ENCODE assay signal across 9 cellular contexts in the genomic region with DNA sequence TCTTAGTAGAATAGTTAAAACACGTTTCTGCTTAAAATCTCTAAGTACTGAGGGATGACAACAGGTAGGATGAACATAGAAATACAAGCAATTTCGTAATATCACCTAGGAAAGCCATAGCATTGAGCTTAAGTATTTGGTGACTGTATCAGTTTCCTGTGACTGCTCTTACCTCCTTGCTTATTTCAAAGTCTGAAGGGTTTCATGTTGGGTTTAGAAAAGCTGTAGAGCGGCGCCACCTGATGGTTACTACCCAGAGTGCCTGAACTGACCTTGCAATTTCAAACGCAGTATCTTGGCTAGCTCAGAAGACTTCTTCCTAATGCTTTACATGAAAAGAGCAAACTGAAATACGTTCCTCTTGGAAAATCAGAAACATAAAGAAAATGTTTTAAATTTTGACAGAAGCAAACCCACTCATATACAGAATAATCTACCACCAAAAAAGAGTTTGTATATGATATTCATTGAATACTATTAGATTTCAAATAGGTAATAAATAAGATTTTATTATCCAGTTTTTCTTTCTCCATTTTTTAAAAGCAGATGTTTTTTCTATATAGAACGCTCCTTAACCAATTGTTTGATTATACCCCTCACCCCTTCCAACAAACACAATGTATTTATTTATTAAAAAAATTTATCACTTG.
DNase-seq lines count a peak whose midpoint lies in the region; ATAC-seq and TF ChIP-seq lines count a peak whose summit lies in the region.
"Had no signal": no experiment of that assay in that cellular context is flagged by ENCODE, and none has a peak within 500 bp of the region (broad histone marks: within the 10 kb centered on the region; RNA-seq: fewer than 3 reads in every experiment).

No MANE protein-coding gene starts in this region.

- 0 out of 2 replicates have a peak, but pooled peaks have one; percentile 22 for ATAC-seq in IMR-90 (ENCODE audit: low read depth)
- ATAC-seq in activated naive CD8-positive, alpha-beta T cell treated with anti-CD3 and anti-CD28 coated beads, Interleukin-2, amount 10 ng/mL, durations not matched to agents 7 days and 5 days (ENCODE audit: low read depth): peak; percentile 84

- in situ Hi-C loops in IMR-90 (cut with MboI; ENCODE audit: low sequenced_read_pairs): no loop called here

- no peak overlapping the region for H2AFZ ChIP-seq in IMR-90 (replicated peaks; ENCODE audit: low read length, poor library complexity)
- no peak overlapping the region for H2AFZ ChIP-seq in hepatocyte

- TF ChIP-seq RAD21 in IMR-90 (IDR thresholded peaks at IDR 0.05; ENCODE audit: low read length): peak; percentile 82

- no peak overlapping the region for H2BK15ac ChIP-seq in IMR-90 (ENCODE audit: low read depth, low read length)

- no peak overlapping the region for H2BK5ac ChIP-seq in IMR-90 (ENCODE audit: low read depth, low read length, poor library complexity, severe bottlenecking)

- no CpG with 5 or more reads among the region's 7 CpGs for WGBS in IMR-90 (ENCODE audit: extremely low coverage in 2 of 2, insufficient read length in 1 of 2), 2 experiments
- WGBS in hepatocyte (ENCODE audit: low lambda C conversion rate, missing lambda C conversion rate): 29% methylated on average over 7 of the region's 7 CpGs

- no peaks in the 10 kb centered on the region for H3K79me2 ChIP-seq in hepatocyte

- CTCF ChIA-PET in IMR-90 (lab: Yijun Ruan, JAX): interaction anchor here (0.6 to 1.0 kb wide), 5 partner anchors 22 to 308 kb away, joined by 3 to 7 read pairs (median 3); no protein-coding TSS in a partner anchor

- no peak for TF ChIP-seq POLR2A in IMR-90 (IDR thresholded peaks at IDR 0.05; ENCODE audit: low read depth, low read length)

- H4K20me1 ChIP-seq in IMR-90 (ENCODE audit: insufficient read depth, low read length): no peaks in the 10 kb centered on the region
- no peaks in the 10 kb centered on the region for H4K20me1 ChIP-seq in hepatocyte (ENCODE audit: insufficient read depth, poor library complexity, severe bottlenecking)
- H4K20me1 ChIP-seq: BLaER1 treated with 17β-estradiol and CSF1 and Interleukin-3, amounts not matched to agents 10 nM and 100 nM had no signal

- no peak overlapping the region for H3K4me2 ChIP-seq in IMR-90 (ENCODE audit: low read depth, low read length)
- no peak overlapping the region for H3K4me2 ChIP-seq in hepatocyte

- no peak overlapping the region for H3K56ac ChIP-seq in IMR-90 (ENCODE audit: extremely low read depth, insufficient read depth, low read length)

- H3K9ac ChIP-seq in IMR-90 (ENCODE audit: low read depth, low read length): no peak overlapping the region

- DNase-seq in NCI-H1436 (lab: John Stamatoyannopoulos, UW) (peak; percentile 41), NCI-H1436 treated with DMSO at 0.1 percent for 48 hours (lab: John Stamatoyannopoulos, UW) (no peak), IMR-90 (peak; percentile 65), SW480 (ENCODE audit: low spot score) (peak; percentile 8), hepatocyte (ENCODE audit: low spot score) (peak; percentile 75), NCI-H128 (lab: John Stamatoyannopoulos, UW; ENCODE audit: unreplicated experiment) (no peak)
- peak; percentile 72 for DNase-seq in activated naive CD8-positive, alpha-beta T cell treated with anti-CD3 and anti-CD28 coated beads, Interleukin-2, amount 10 ng/mL, durations not matched to agents 7 days and 5 days
- peak; percentile 62 to 72 for DNase-seq in stimulated activated CD4-positive, alpha-beta T cell treated with anti-CD3 and anti-CD28 coated beads, Interleukin-15, amount 100 ng/mL, for 48 hours (ENCODE audit: low read depth in 2 of 2)

- H3K27me3 ChIP-seq in IMR-90 (ENCODE audit: control insufficient read depth, insufficient read depth, low read length) (no peaks in the 10 kb centered on the region), hepatocyte (no peaks in the 10 kb centered on the region)
- H3K27me3 ChIP-seq: BLaER1 treated with 17β-estradiol and CSF1 and Interleukin-3, amounts not matched to agents 10 nM and 100 nM had no signal

- no peak overlapping the region for H2AK5ac ChIP-seq in IMR-90 (ENCODE audit: low read depth, low read length)

- peak overlapping the region; percentile 47 for H3K27ac Mint-ChIP-seq in activated naive CD8-positive, alpha-beta T cell treated with anti-CD3 and anti-CD28 coated beads, Interleukin-2, amount 10 ng/mL, durations not matched to agents 7 days and 5 days

- no peak overlapping the region for H3K4me3 ChIP-seq in IMR-90 (ENCODE audit: insufficient read depth, low read depth, low read length)
- H3K4me3 ChIP-seq in hepatocyte: no peak overlapping the region
- H3K4me3 ChIP-seq: BLaER1 treated with 17β-estradiol and CSF1 and Interleukin-3, amounts not matched to agents 10 nM and 100 nM had no signal

- peak; percentile 67 for TF ChIP-seq CTCF in IMR-90 (conservative IDR thresholded peaks at IDR 0.05; ENCODE audit: low read depth, low read length)
- peak; percentile 71 for TF ChIP-seq CTCF in hepatocyte (IDR thresholded peaks at IDR 0.05; ENCODE audit: poor library complexity)

- no peaks in the 10 kb centered on the region for H3K79me1 ChIP-seq in IMR-90 (ENCODE audit: low read depth in 1 of 2, low read length in 2 of 2)

- H3K9me2 ChIP-seq in hepatocyte (replicated peaks; ENCODE audit: insufficient read depth): no peaks in the 10 kb centered on the region

- H3K18ac ChIP-seq in IMR-90 (ENCODE audit: low read depth, low read length): no peak overlapping the region

- H4K8ac ChIP-seq in IMR-90 (ENCODE audit: low read depth in 2 of 2, low read length in 2 of 2): no peak overlapping the region

- H3K23ac ChIP-seq in IMR-90 (ENCODE audit: low read depth, low read length): no peak overlapping the region

- POLR2A ChIA-PET in IMR-90 (lab: Charles Lee; ENCODE audit: unreplicated experiment): no interaction called here
- POLR2A ChIA-PET in activated naive CD8-positive, alpha-beta T cell treated with anti-CD3 and anti-CD28 coated beads, Interleukin-2, amount 10 ng/mL, durations not matched to agents 7 days and 5 days (lab: Charles Lee): interaction anchor here (0.9 to 2.1 kb wide), 10 partner anchors 11 to 162 kb away, joined by 3 to 15 read pairs (median 4); a partner anchor contains a TSS

- no peak overlapping the region for H3K27ac ChIP-seq in IMR-90 (ENCODE audit: insufficient read depth, low read length)
- no peak overlapping the region for H3K27ac ChIP-seq in hepatocyte

- no peak overlapping the region for H3K4ac ChIP-seq in IMR-90 (ENCODE audit: low read depth, low read length)

- H3K4me1 ChIP-seq in IMR-90 (ENCODE audit: control insufficient read depth, insufficient read depth, low read length) (peaks cover 12% of the 10 kb centered on the region), hepatocyte (ENCODE audit: insufficient read depth) (no peaks in the 10 kb centered on the region)

- no TSS peak for BruUV-seq in IMR-90 (replicated peaks; lab: Mats Ljungman, UMichigan)

- H3K9me3 ChIP-seq in IMR-90 (ENCODE audit: control insufficient read depth, insufficient read depth, low read length) (no peaks in the 10 kb centered on the region), hepatocyte (ENCODE audit: low read depth) (no peaks in the 10 kb centered on the region)

- dilution Hi-C loops in IMR-90 (cut with HindIII; ENCODE audit: low sequenced_read_pairs, unreplicated experiment): no loop called here

- intact Hi-C loops in IMR-90 (cut with micrococcal nuclease): loop anchor here (1.0 to 2.0 kb wide), 2 partner anchors 53 to 162 kb away; no protein-coding TSS in a partner anchor

- no peaks in the 10 kb centered on the region for H3K27me3 Mint-ChIP-seq in activated naive CD8-positive, alpha-beta T cell treated with anti-CD3 and anti-CD28 coated beads, Interleukin-2, amount 10 ng/mL, durations not matched to agents 7 days and 5 days

- no peak overlapping the region for H2AK9ac ChIP-seq in IMR-90 (replicated peaks; ENCODE audit: low read depth, low read length, poor library complexity)

- no peak overlapping the region for H2BK20ac ChIP-seq in IMR-90 (ENCODE audit: low read depth, low read length)

- H2BK120ac ChIP-seq in IMR-90 (ENCODE audit: low read depth, low read length): no peak overlapping the region

- peaks cover 6% of the 10 kb centered on the region for H3K9me1 ChIP-seq in IMR-90 (ENCODE audit: insufficient read depth, low read length)

- H3K36me3 Mint-ChIP-seq in activated naive CD8-positive, alpha-beta T cell treated with anti-CD3 and anti-CD28 coated beads, Interleukin-2, amount 10 ng/mL, durations not matched to agents 7 days and 5 days: peaks cover 10% of the 10 kb centered on the region

- H3K4me3 Mint-ChIP-seq in activated naive CD8-positive, alpha-beta T cell treated with anti-CD3 and anti-CD28 coated beads, Interleukin-2, amount 10 ng/mL, durations not matched to agents 7 days and 5 days: peak overlapping the region; percentile 10

- no peak overlapping the region for H4K91ac ChIP-seq in IMR-90 (ENCODE audit: insufficient read depth, low read depth, low read length)

- H3K36me3 ChIP-seq in IMR-90 (ENCODE audit: control insufficient read depth, insufficient read depth, low read length): no peaks in the 10 kb centered on the region
- H3K36me3 ChIP-seq in hepatocyte (replicated peaks; ENCODE audit: insufficient read depth, low read depth): no peaks in the 10 kb centered on the region

- no peaks in the 10 kb centered on the region for H3K9me3 Mint-ChIP-seq in activated naive CD8-positive, alpha-beta T cell treated with anti-CD3 and anti-CD28 coated beads, Interleukin-2, amount 10 ng/mL, durations not matched to agents 7 days and 5 days

- no peak overlapping the region for H3K14ac ChIP-seq in IMR-90 (replicated peaks; ENCODE audit: low read depth, low read length)

- no peak overlapping the region for H4K5ac ChIP-seq in IMR-90 (ENCODE audit: low read depth, low read length)

- peaks cover 31% of the 10 kb centered on the region for H3K4me1 Mint-ChIP-seq in activated naive CD8-positive, alpha-beta T cell treated with anti-CD3 and anti-CD28 coated beads, Interleukin-2, amount 10 ng/mL, durations not matched to agents 7 days and 5 days

TF ChIP-seq in IMR-90, 13 proteins besides CTCF, POLR2A, EP300 and RAD21 (continues in another document):
- TF ChIP-seq CEBPB (IDR thresholded peaks at IDR 0.05; ENCODE audit: low read depth, low read length) (peak; percentile 62; the same call in 1 of the 2 replicates), MXI1 (IDR thresholded peaks at IDR 0.05; ENCODE audit: borderline replicate concordance, low read depth, low read length) (no peak), NFE2L2 (IDR thresholded peaks at IDR 0.05; ENCODE audit: low read depth, low read length) (no peak), CHD1 (IDR thresholded peaks at IDR 0.05; ENCODE audit: low read depth, low read length) (no peak)
- TF ChIP-seq, protein P1, sequence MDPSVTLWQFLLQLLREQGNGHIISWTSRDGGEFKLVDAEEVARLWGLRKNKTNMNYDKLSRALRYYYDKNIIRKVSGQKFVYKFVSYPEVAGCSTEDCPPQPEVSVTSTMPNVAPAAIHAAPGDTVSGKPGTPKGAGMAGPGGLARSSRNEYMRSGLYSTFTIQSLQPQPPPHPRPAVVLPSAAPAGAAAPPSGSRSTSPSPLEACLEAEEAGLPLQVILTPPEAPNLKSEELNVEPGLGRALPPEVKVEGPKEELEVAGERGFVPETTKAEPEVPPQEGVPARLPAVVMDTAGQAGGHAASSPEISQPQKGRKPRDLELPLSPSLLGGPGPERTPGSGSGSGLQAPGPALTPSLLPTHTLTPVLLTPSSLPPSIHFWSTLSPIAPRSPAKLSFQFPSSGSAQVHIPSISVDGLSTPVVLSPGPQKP (IDR thresholded peaks at IDR 0.05; ENCODE audit: borderline replicate concordance, low read depth, low read length): no peak

Comparison
In these comparisons a context has a peak if more than half of its experiments do, and no peak if none do; other contexts are left out.
1. DNase-seq: peak in NCI-H1436 (single experiment), IMR-90 (single experiment), SW480 (single experiment), activated naive CD8-positive, alpha-beta T cell treated with anti-CD3 and anti-CD28 coated beads, Interleukin-2, amount 10 ng/mL, durations not matched to agents 7 days and 5 days (single experiment), hepatocyte (single experiment) and stimulated activated CD4-positive, alpha-beta T cell treated with anti-CD3 and anti-CD28 coated beads, Interleukin-15, amount 100 ng/mL, for 48 hours (2 of 2); none in NCI-H1436 treated with DMSO at 0.1 percent for 48 hours (single experiment) and NCI-H128 (single experiment).